In genomic region chr21:42542196-42542595, GRCh38 we compare ENCODE assay signal across 38 cellular contexts. TPM values are rescaled to one million over a fixed set of nuclear protein-coding genes. Genes with fewer than 3 reads are reported as not detected.
"Had no signal": no experiment of that assay in that cellular context is flagged by ENCODE, and none has a peak within 500 bp of the region (broad histone marks: within the 10 kb centered on the region; RNA-seq: fewer than 3 reads in every experiment).

No MANE protein-coding gene starts in this region.

- H3K27ac Mint-ChIP-seq: activated CD4-positive, alpha-beta T cell treated with anti-CD3 and anti-CD28 coated beads, Interleukin-2, amount 10 ng/mL, durations not matched to agents 24 days and 14 days; activated CD8-positive, alpha-beta T cell treated with anti-CD3 and anti-CD28 coated beads for 36 hours; activated naive CD4-positive, alpha-beta T cell treated with anti-CD3 and anti-CD28 coated beads, Interleukin-2, amount 50 U/mL, for 72 hours; activated T-cell treated with anti-CD3 and anti-CD28 coated beads, Interleukin-2, amount 50 U/mL, for 72 hours; activated T-helper 17 cell treated with anti-CD3 and anti-CD28 coated beads, Interleukin-2, amount 50 U/mL, for 72 hours had no signal

- ATAC-seq: activated CD8-positive, alpha-beta T cell treated with anti-CD3 and anti-CD28 coated beads for 36 hours; activated naive CD4-positive, alpha-beta T cell treated with anti-CD3 and anti-CD28 coated beads, Interleukin-2, amount 50 U/mL, for 72 hours; activated T-cell treated with anti-CD3 and anti-CD28 coated beads, Interleukin-2, amount 50 U/mL, for 72 hours; activated T-helper 17 cell treated with anti-CD3 and anti-CD28 coated beads, Interleukin-2, amount 50 U/mL, for 72 hours; body of pancreas; PC-3; Right ventricle myocardium inferior had no signal

- H3K9me3 Mint-ChIP-seq: activated CD4-positive, alpha-beta T cell treated with anti-CD3 and anti-CD28 coated beads, Interleukin-2, amount 10 ng/mL, durations not matched to agents 24 days and 14 days; activated CD8-positive, alpha-beta T cell treated with anti-CD3 and anti-CD28 coated beads for 36 hours; activated naive CD4-positive, alpha-beta T cell treated with anti-CD3 and anti-CD28 coated beads, Interleukin-2, amount 50 U/mL, for 72 hours; activated T-cell treated with anti-CD3 and anti-CD28 coated beads, Interleukin-2, amount 50 U/mL, for 72 hours; activated T-helper 17 cell treated with anti-CD3 and anti-CD28 coated beads, Interleukin-2, amount 50 U/mL, for 72 hours had no signal

- H3K4me2 ChIP-seq: KMS-11 had no signal

- H3K4me3 Mint-ChIP-seq: activated CD4-positive, alpha-beta T cell treated with anti-CD3 and anti-CD28 coated beads, Interleukin-2, amount 10 ng/mL, durations not matched to agents 24 days and 14 days; activated CD8-positive, alpha-beta T cell treated with anti-CD3 and anti-CD28 coated beads for 36 hours; activated T-cell treated with anti-CD3 and anti-CD28 coated beads, Interleukin-2, amount 50 U/mL, for 72 hours; activated T-helper 17 cell treated with anti-CD3 and anti-CD28 coated beads, Interleukin-2, amount 50 U/mL, for 72 hours had no signal

- H3K4me3 ChIP-seq: adrenal gland, body of pancreas, breast epithelium had no signal

- FAIRE-seq: astrocyte, RCC 7860 had no signal

- H3K27ac ChIP-seq: adrenal gland, body of pancreas, breast epithelium, KMS-11, RWPE1 had no signal

- H3K36me3 ChIP-seq: breast epithelium had no signal

- DNase-seq: activated CD4-positive, alpha-beta T cell treated with anti-CD3 and anti-CD28 coated beads, Interleukin-2, amount 10 ng/mL, durations not matched to agents 24 days and 14 days; activated CD4-positive, alpha-beta T cell treated with anti-CD3 and anti-CD28 coated beads, Interleukin-2, amount 50 U/mL, for 4 hours; activated CD8-positive, alpha-beta T cell treated with anti-CD3 and anti-CD28 coated beads for 36 hours; activated gamma-delta T cell; activated naive CD4-positive, alpha-beta T cell treated with Interleukin-2 at 50 U/mL for 16 hours; activated T-cell treated with anti-CD3 and anti-CD28 coated beads, Interleukin-2, amount 50 U/mL, for 1 hour; activated T-cell treated with anti-CD3 and anti-CD28 coated beads, Interleukin-2, amount 50 U/mL, for 72 hours; adrenal gland; body of pancreas; MM.1S; MV-4-11; NCI-H1092; NCI-H1417; NCI-H146; NCI-H187; NCI-H2029 treated with DMSO at 0.1 percent for 48 hours; NCI-H2107; NCI-H226; NCI-H446 treated with DMSO at 0.1 percent for 48 hours; NCI-H524; NCI-H69; NCI-H82; PC-3; SW 1271; T-helper 1 cell; T1000 had no signal

- H3K27me3 ChIP-seq: adrenal gland, body of pancreas, breast epithelium had no signal

- H3K9ac ChIP-seq: KMS-11 had no signal

- H3K27me3 Mint-ChIP-seq: activated CD4-positive, alpha-beta T cell treated with anti-CD3 and anti-CD28 coated beads, Interleukin-2, amount 10 ng/mL, durations not matched to agents 24 days and 14 days; activated CD8-positive, alpha-beta T cell treated with anti-CD3 and anti-CD28 coated beads for 36 hours; activated T-helper 17 cell treated with anti-CD3 and anti-CD28 coated beads, Interleukin-2, amount 50 U/mL, for 72 hours had no signal

- H3K4me1 ChIP-seq: adrenal gland, body of pancreas, breast epithelium had no signal

- H3K9me3 ChIP-seq: adrenal gland, body of pancreas, breast epithelium had no signal

RNA-seq across cellular contexts. Expression of gene SLC37A1, which starts 28.5 kb away (rescaled TPM):
- total RNA-seq: LHCN-M2 had no signal

RNA-seq across cellular contexts. Expression of gene RSPH1, which starts 46.2 kb away (rescaled TPM):
- total RNA-seq: activated CD4-positive, alpha-beta T cell treated with anti-CD3 and anti-CD28 coated beads, Interleukin-2, amount 10 ng/mL, durations not matched to agents 24 days and 14 days; activated CD8-positive, alpha-beta memory T cell treated with anti-CD3 and anti-CD28 coated beads for 36 hours; activated CD8-positive, alpha-beta T cell treated with anti-CD3 and anti-CD28 coated beads for 36 hours; cardiac septum; LHCN-M2; Right ventricle myocardium inferior; T-helper 2 cell treated with Interferon-gamma antibody and Interleukin-4, amounts not matched to agents 100 ng/mL and 5 ng/mL, for 36 hours had no signal
